12 cellular contexts compared by ENCODE assay signal in the genomic region with DNA sequence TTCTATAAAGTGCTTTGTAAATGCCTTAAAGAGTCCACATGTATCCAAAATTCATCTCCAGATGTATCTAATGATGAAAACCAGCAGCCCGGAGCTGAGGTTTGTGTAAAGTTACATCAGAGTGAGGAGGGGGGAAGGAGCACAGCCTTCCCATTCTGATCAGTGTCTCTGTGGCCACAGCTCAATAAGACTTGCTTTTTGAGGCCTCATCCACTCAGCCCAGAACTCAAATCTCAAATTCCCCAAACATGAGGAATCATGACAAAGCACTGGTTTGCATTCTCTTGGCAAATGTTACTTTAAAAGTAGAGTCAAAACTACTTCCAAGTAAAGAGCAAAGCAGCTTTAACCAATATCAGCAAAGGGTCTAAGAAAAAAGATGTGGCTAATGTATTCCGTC. TPM values are rescaled to one million over a fixed set of nuclear protein-coding genes. Genes with fewer than 3 reads are reported as not detected.
A peak's percentile ranks its signal among the peaks of the same experiment; 100 is the strongest.
DNase-seq lines count a peak whose midpoint lies in the region; ATAC-seq and TF ChIP-seq lines count a peak whose summit lies in the region.
"Had no signal": no experiment of that assay in that cellular context is flagged by ENCODE, and none has a peak within 500 bp of the region (broad histone marks: within the 10 kb centered on the region; RNA-seq: fewer than 3 reads in every experiment).

No MANE protein-coding gene starts in this region.

- H3K4me3 ChIP-seq in Caco-2 (ENCODE audit: low read depth, low read length) (no peak overlapping the region), RWPE2 (ENCODE audit: severe bottlenecking) (no peak overlapping the region), gastrocnemius medialis (no peak overlapping the region)
- H3K4me3 ChIP-seq: GM12878, K562 had no signal

- TF ChIP-seq CTCF in Caco-2 (IDR thresholded peaks at IDR 0.05; ENCODE audit: insufficient read depth in 1 of 2, low read depth in 1 of 2, low read length in 1 of 2, severe bottlenecking in 1 of 2, unreplicated experiment in 1 of 2), result no peak
- no peak for TF ChIP-seq CTCF in RWPE2 (IDR thresholded peaks at IDR 0.05; ENCODE audit: poor library complexity, severe bottlenecking)
- TF ChIP-seq CTCF in gastrocnemius medialis (IDR thresholded peaks at IDR 0.05 in 4 of 5, conservative IDR thresholded peaks at IDR 0.05 in 1 of 5), result no peak

- H3K4me1 Mint-ChIP-seq in Caco-2 (ENCODE audit: low read depth, unreplicated experiment), result peaks cover 60% of the 10 kb centered on the region

- in situ Hi-C loops in gastrocnemius medialis (cut with MboI; ENCODE audit: low sequenced_read_pairs in 4 of 4), result no loop called here

- CTCF ChIA-PET in Caco-2 (lab: Charles Lee), result no interaction called here

- peaks cover 12% of the 10 kb centered on the region for H3K36me3 Mint-ChIP-seq in Caco-2 (ENCODE audit: insufficient read depth, unreplicated experiment)

- intact Hi-C loops in Caco-2 (cut with micrococcal nuclease; ENCODE audit: unreplicated experiment) (no loop called here), gastrocnemius medialis (cut with DNase I; ENCODE audit: low total_unique reads) (loop anchor here (5.0 kb wide), 1 partner anchor 81 kb away; no protein-coding TSS in a partner anchor)

- no peak for ATAC-seq in RWPE2 (ENCODE audit: low read depth)
- peak in 1 of 2 donors; percentile 2 for ATAC-seq in gastrocnemius medialis
- no peak for ATAC-seq in GM18498 (IDR thresholded peaks at IDR 0.05; ENCODE audit: unreplicated experiment)
- ATAC-seq in HG02840 (IDR thresholded peaks at IDR 0.05; ENCODE audit: low FRiP score, unreplicated experiment), result no peak
- ATAC-seq: GM12878, K562 had no signal

- no peak overlapping the region for H3K4me3 Mint-ChIP-seq in Caco-2 (ENCODE audit: unreplicated experiment)

- no peaks in the 10 kb centered on the region for H3K9me3 Mint-ChIP-seq in Caco-2 (ENCODE audit: unreplicated experiment)

- H3K9me3 ChIP-seq in Caco-2 (no peaks in the 10 kb centered on the region), RWPE2 (ENCODE audit: severe bottlenecking) (no peaks in the 10 kb centered on the region), gastrocnemius medialis (no peaks in the 10 kb centered on the region)

- H3K36me3 ChIP-seq in Caco-2 (ENCODE audit: control insufficient read depth, insufficient read depth, low read length), result no peaks in the 10 kb centered on the region
- H3K36me3 ChIP-seq in RWPE2 (ENCODE audit: low read depth), result no peaks in the 10 kb centered on the region
- H3K36me3 ChIP-seq in gastrocnemius medialis, result no peaks in the 10 kb centered on the region

- H3K4me1 ChIP-seq in Caco-2 (peaks cover 59% of the 10 kb centered on the region), RWPE2 (ENCODE audit: insufficient read depth, poor library complexity, severe bottlenecking) (peaks cover 43% of the 10 kb centered on the region), gastrocnemius medialis (peaks cover 11 to 13% of the 10 kb centered on the region in 2 donors)

- no peak for TF ChIP-seq POLR2A in gastrocnemius medialis (IDR thresholded peaks at IDR 0.05)

- H3K27ac Mint-ChIP-seq in Caco-2 (ENCODE audit: unreplicated experiment), result peak overlapping the region; percentile 96

- no peak for DNase-seq in Caco-2
- no peak for DNase-seq in RWPE2 (ENCODE audit: low spot score)
- DNase-seq in fibroblast of gingiva (ENCODE audit: low read depth), result peak; percentile 94
- DNase-seq in gastrocnemius medialis, result no peak
- DNase-seq in activated effector memory CD4-positive, alpha-beta T cell treated with anti-CD3 and anti-CD28 coated beads, Interleukin-2, amount 50 U/mL, for 16 hours, result no peak
- DNase-seq in SIG-M5 (lab: John Stamatoyannopoulos, UW), result no peak
- DNase-seq: activated CD4-positive, alpha-beta T cell treated with anti-CD3 and anti-CD28 coated beads for 4 hours; activated naive CD4-positive, alpha-beta T cell had no signal

- H3K27ac ChIP-seq in RWPE2 (ENCODE audit: poor library complexity, severe bottlenecking) (peak overlapping the region; percentile 94), gastrocnemius medialis (peak overlapping the region; percentile 46 to 53 (median 49))

- no TSS peak for BruUV-seq in Caco-2 (replicated peaks; lab: Mats Ljungman, UMichigan)

- POLR2A ChIA-PET in Caco-2 (lab: Charles Lee), result interaction anchor here (2.4 kb wide), 1 partner anchor 27 kb away, joined by 14 read pairs; no protein-coding TSS in a partner anchor

- no peaks in the 10 kb centered on the region for H3K27me3 Mint-ChIP-seq in Caco-2 (ENCODE audit: insufficient read depth, unreplicated experiment)

- H3K27me3 ChIP-seq in Caco-2 (replicated peaks; ENCODE audit: control insufficient read depth, insufficient read depth, low read length), result no peaks in the 10 kb centered on the region
- H3K27me3 ChIP-seq in RWPE2 (ENCODE audit: insufficient read depth, poor library complexity, severe bottlenecking), result no peaks in the 10 kb centered on the region
- no peaks in the 10 kb centered on the region for H3K27me3 ChIP-seq in gastrocnemius medialis

RNA-seq across cellular contexts. Expression of a gene that starts 30.8 kb away (rescaled TPM):
- 87.4 and 88.8 TPM in 2 replicates for total RNA-seq in Caco-2 (2022)
- 10 to 100 TPM in 3 of 4 donors, 1 to 10 TPM in 1; 5.6 to 64.3 (median 25.0) TPM for total RNA-seq in gastrocnemius medialis
